Comparison of ENCODE assay signal across 8 cellular contexts in genomic region chr17:29148257-29148789, GRCh38. TPM values are rescaled to one million over a fixed set of nuclear protein-coding genes. Genes with fewer than 3 reads are reported as not detected.
DNase-seq lines count a peak whose midpoint lies in the region; ATAC-seq, FAIRE-seq and TF ChIP-seq lines count a peak whose summit lies in the region.

No MANE protein-coding gene starts in this region.

- peaks cover 51% of the 10 kb centered on the region for H3K79me2 ChIP-seq in keratinocyte (ENCODE audit: control insufficient read depth, insufficient read depth, low read length)

- H3K4me2 ChIP-seq in keratinocyte (ENCODE audit: control insufficient read depth, extremely low read depth, insufficient read depth, low read depth, low read length): peak overlapping the region; percentile 84

- peak; percentile 13 for FAIRE-seq in keratinocyte (lab: Jason Lieb, UNC)

- dilution Hi-C loops in keratinocyte (cut with MboI; ENCODE audit: extremely low pct_ligation_motif_present, low sequenced_read_pairs): no loop called here

- peaks cover 55% of the 10 kb centered on the region for H3K4me1 Mint-ChIP-seq in activated CD8-positive, alpha-beta memory T cell treated with anti-CD3 and anti-CD28 coated beads, Interleukin-2, amount 10 ng/mL, durations not matched to agents 7 days and 5 days
- H3K4me1 Mint-ChIP-seq in activated CD4-positive, alpha-beta memory T cell treated with anti-CD3 and anti-CD28 coated beads, Interleukin-2, amount 10 ng/mL, durations not matched to agents 7 days and 5 days: peaks cover 56% of the 10 kb centered on the region

- H3K4me3 Mint-ChIP-seq in activated CD8-positive, alpha-beta memory T cell treated with anti-CD3 and anti-CD28 coated beads, Interleukin-2, amount 10 ng/mL, durations not matched to agents 7 days and 5 days: peak overlapping the region; percentile 69
- H3K4me3 Mint-ChIP-seq in activated CD4-positive, alpha-beta memory T cell treated with anti-CD3 and anti-CD28 coated beads, Interleukin-2, amount 10 ng/mL, durations not matched to agents 7 days and 5 days: peak overlapping the region; percentile 65

- peak overlapping the region; percentile 82 for H3K27ac Mint-ChIP-seq in activated CD8-positive, alpha-beta memory T cell treated with anti-CD3 and anti-CD28 coated beads, Interleukin-2, amount 10 ng/mL, durations not matched to agents 7 days and 5 days
- peak overlapping the region; percentile 68 for H3K27ac Mint-ChIP-seq in activated CD4-positive, alpha-beta memory T cell treated with anti-CD3 and anti-CD28 coated beads, Interleukin-2, amount 10 ng/mL, durations not matched to agents 7 days and 5 days

- ATAC-seq in activated CD8-positive, alpha-beta memory T cell treated with anti-CD3 and anti-CD28 coated beads, Interleukin-2, amount 10 ng/mL, durations not matched to agents 7 days and 5 days: no peak
- ATAC-seq in HG03378 (IDR thresholded peaks at IDR 0.05; ENCODE audit: unreplicated experiment): no peak

- TF ChIP-seq POLR2A in testis (IDR thresholded peaks at IDR 0.05): no peak

- no peak for DNase-seq in activated CD8-positive, alpha-beta memory T cell treated with anti-CD3 and anti-CD28 coated beads, Interleukin-2, amount 10 ng/mL, durations not matched to agents 7 days and 5 days
- no peak for DNase-seq in activated CD8-positive, alpha-beta memory T cell treated with anti-CD3 and anti-CD28 coated beads for 24 hours
- no peak for DNase-seq in activated CD4-positive, alpha-beta memory T cell treated with anti-CD3 and anti-CD28 coated beads, Interleukin-2, amount 10 ng/mL, durations not matched to agents 7 days and 5 days
- DNase-seq in keratinocyte (ENCODE audit: low read depth, low spot score) (no peak), testis (no peak), globus pallidus (ENCODE audit: low spot score) (no peak), dermis blood vessel endothelial cell (no peak)

- H3K27me3 Mint-ChIP-seq in activated CD8-positive, alpha-beta memory T cell treated with anti-CD3 and anti-CD28 coated beads, Interleukin-2, amount 10 ng/mL, durations not matched to agents 7 days and 5 days: no peaks in the 10 kb centered on the region
- no peaks in the 10 kb centered on the region for H3K27me3 Mint-ChIP-seq in activated CD4-positive, alpha-beta memory T cell treated with anti-CD3 and anti-CD28 coated beads, Interleukin-2, amount 10 ng/mL, durations not matched to agents 7 days and 5 days

- CTCF ChIA-PET in activated CD8-positive, alpha-beta memory T cell treated with anti-CD3 and anti-CD28 coated beads, Interleukin-2, amount 10 ng/mL, durations not matched to agents 7 days and 5 days (lab: Charles Lee): interaction anchor here (0.8 to 20.5 kb wide), 41 partner anchors 10 to 469 kb away, joined by 3 to 557 read pairs (median 5); partner anchors contain the start of genes ABHD15, MYO18A and NUFIP2
- CTCF ChIA-PET in activated CD4-positive, alpha-beta memory T cell treated with anti-CD3 and anti-CD28 coated beads, Interleukin-2, amount 10 ng/mL, durations not matched to agents 7 days and 5 days (lab: Charles Lee): interaction anchor here (0.6 to 11.3 kb wide), 40 partner anchors 9 to 759 kb away, joined by 3 to 286 read pairs (median 4); partner anchors contain the start of genes CRYBA1, FAM222B, MYO18A and NUFIP2

- TF ChIP-seq CTCF in keratinocyte (optimal IDR thresholded peaks at IDR 0.05 in 1 of 3, IDR thresholded peaks at IDR 0.05 in 1 of 3, conservative IDR thresholded peaks at IDR 0.05 in 1 of 3; ENCODE audit: extremely low read depth in 1 of 3, insufficient read depth in 2 of 3, low read length in 3 of 3) (no peak), testis (IDR thresholded peaks at IDR 0.05) (no peak)

- H3K36me3 ChIP-seq in keratinocyte (ENCODE audit: control insufficient read depth in 2 of 2, extremely low read depth in 1 of 2, insufficient read depth in 2 of 2, low read length in 2 of 2) (peaks cover 2 to 15% of the 10 kb centered on the region in 2 experiments), testis (ENCODE audit: low read depth, missing control alignments) (no peaks in the 10 kb centered on the region)

- peak overlapping the region; percentile 50 for H3K9ac ChIP-seq in keratinocyte (ENCODE audit: control insufficient read depth, extremely low read depth, insufficient read depth, low read length)

- H3K27me3 ChIP-seq in keratinocyte (ENCODE audit: control insufficient read depth, extremely low read depth, insufficient read depth, low read length) (no peaks in the 10 kb centered on the region), testis (no peaks in the 10 kb centered on the region)

- 22 to 28% methylated on average over 5 of the region's 5 CpGs for WGBS in testis, 2 donors

- H3K9me1 ChIP-seq in keratinocyte (ENCODE audit: control insufficient read depth, extremely low read depth, insufficient read depth, low read length): no peaks in the 10 kb centered on the region

- H3K36me3 Mint-ChIP-seq in activated CD8-positive, alpha-beta memory T cell treated with anti-CD3 and anti-CD28 coated beads, Interleukin-2, amount 10 ng/mL, durations not matched to agents 7 days and 5 days: peaks cover 3% of the 10 kb centered on the region
- H3K36me3 Mint-ChIP-seq in activated CD4-positive, alpha-beta memory T cell treated with anti-CD3 and anti-CD28 coated beads, Interleukin-2, amount 10 ng/mL, durations not matched to agents 7 days and 5 days (ENCODE audit: low read depth): peaks cover 3% of the 10 kb centered on the region

- H4K20me1 ChIP-seq in keratinocyte (ENCODE audit: control insufficient read depth, extremely low read depth, insufficient read depth, low read length): no peaks in the 10 kb centered on the region

- intact Hi-C loops in testis (cut with DNase I; ENCODE audit: low total_unique reads): loop anchor here (10.0 kb wide), 1 partner anchor 146 kb away; the partner anchor contains the start of gene NUFIP2

- H3K4me1 ChIP-seq in keratinocyte (ENCODE audit: control insufficient read depth, extremely low read depth, insufficient read depth, low read length): peaks cover 70% of the 10 kb centered on the region
- H3K4me1 ChIP-seq in testis: peaks cover 14% of the 10 kb centered on the region

- no peaks in the 10 kb centered on the region for H3K9me3 Mint-ChIP-seq in activated CD8-positive, alpha-beta memory T cell treated with anti-CD3 and anti-CD28 coated beads, Interleukin-2, amount 10 ng/mL, durations not matched to agents 7 days and 5 days (ENCODE audit: low read depth)
- H3K9me3 Mint-ChIP-seq in activated CD4-positive, alpha-beta memory T cell treated with anti-CD3 and anti-CD28 coated beads, Interleukin-2, amount 10 ng/mL, durations not matched to agents 7 days and 5 days: no peaks in the 10 kb centered on the region

- H3K27ac ChIP-seq in keratinocyte (ENCODE audit: control insufficient read depth, insufficient read depth, low read length) (peak overlapping the region; percentile 53), testis (peak overlapping the region; percentile 35 to 83)

- peak overlapping the region in 1 of 3 experiments; percentile 53 for H3K4me3 ChIP-seq in keratinocyte (ENCODE audit: control insufficient read depth in 2 of 3, extremely low read depth in 1 of 3, insufficient read depth in 2 of 3, low read depth in 1 of 3, low read length in 3 of 3)
- H3K4me3 ChIP-seq in testis: peak overlapping the region; percentile 53 to 56

- H2AFZ ChIP-seq in keratinocyte (ENCODE audit: control insufficient read depth, low read length): no peak overlapping the region

- POLR2A ChIA-PET in activated CD4-positive, alpha-beta memory T cell treated with anti-CD3 and anti-CD28 coated beads, Interleukin-2, amount 10 ng/mL, durations not matched to agents 7 days and 5 days (lab: Charles Lee): interaction anchor here (0.8 to 6.1 kb wide), 12 partner anchors 10 to 144 kb away, joined by 3 to 48 read pairs (median 7); partner anchors contain the start of genes MYO18A and NUFIP2

- H3K9me3 ChIP-seq in keratinocyte (ENCODE audit: control insufficient read depth, low read depth, low read length) (no peaks in the 10 kb centered on the region), testis (no peaks in the 10 kb centered on the region)

RNA-seq across cellular contexts. Expression of gene MYO18A, which starts 31.9 kb away (rescaled TPM):
- total RNA-seq in activated CD8-positive, alpha-beta memory T cell treated with anti-CD3 and anti-CD28 coated beads, Interleukin-2, amount 10 ng/mL, durations not matched to agents 7 days and 5 days: 10 to 100 TPM; 67.7 to 85.8 TPM
- 100 to 1,000 TPM in 1 of 2 experiments, 10 to 100 TPM in 1; 92.6 to 100 TPM for total RNA-seq in activated CD4-positive, alpha-beta memory T cell treated with anti-CD3 and anti-CD28 coated beads, Interleukin-2, amount 10 ng/mL, durations not matched to agents 7 days and 5 days
- polyA plus RNA-seq in keratinocyte: 18.4 to 26.6 TPM (median 20.0 TPM) in 3 replicates
- polyA plus RNA-seq in keratinocyte (2011; ENCODE audit: low read depth): 132 TPM
- 13.5 and 22.0 TPM in 2 replicates for polyA plus RNA-seq in keratinocyte (2011; cell fraction: cytosol; rRNA removed)
- polyA plus RNA-seq in keratinocyte (2011; cell fraction: nucleus; rRNA removed): 129 and 141 TPM in 2 replicates
- 70.9 and 78.4 TPM in 2 replicates for polyA plus RNA-seq in keratinocyte (2012; ENCODE audit: low replicate concordance)
- 43.5 to 142 TPM (median 64.0 TPM) in 3 replicates for polyA minus RNA-seq in keratinocyte
- polyA minus RNA-seq in keratinocyte (2011; cell fraction: cytosol; rRNA and poly(A)+ RNA removed): 32.6 TPM
- 71.2 and 113 TPM in 2 replicates for polyA minus RNA-seq in keratinocyte (2011; cell fraction: nucleus; rRNA and poly(A)+ RNA removed)
- total RNA-seq in testis: 100 to 1,000 TPM in 1 of 2 donors, 10 to 100 TPM in 1; 91.1 to 154 TPM
- 89.1 TPM for polyA plus RNA-seq in testis (ENCODE audit: insufficient read depth, low read depth, low replicate concordance)
- 42.4 and 47.4 TPM in 2 replicates for total RNA-seq in dermis blood vessel endothelial cell
